Comparison of ENCODE assay signal across 10 cellular contexts in the genomic region with DNA sequence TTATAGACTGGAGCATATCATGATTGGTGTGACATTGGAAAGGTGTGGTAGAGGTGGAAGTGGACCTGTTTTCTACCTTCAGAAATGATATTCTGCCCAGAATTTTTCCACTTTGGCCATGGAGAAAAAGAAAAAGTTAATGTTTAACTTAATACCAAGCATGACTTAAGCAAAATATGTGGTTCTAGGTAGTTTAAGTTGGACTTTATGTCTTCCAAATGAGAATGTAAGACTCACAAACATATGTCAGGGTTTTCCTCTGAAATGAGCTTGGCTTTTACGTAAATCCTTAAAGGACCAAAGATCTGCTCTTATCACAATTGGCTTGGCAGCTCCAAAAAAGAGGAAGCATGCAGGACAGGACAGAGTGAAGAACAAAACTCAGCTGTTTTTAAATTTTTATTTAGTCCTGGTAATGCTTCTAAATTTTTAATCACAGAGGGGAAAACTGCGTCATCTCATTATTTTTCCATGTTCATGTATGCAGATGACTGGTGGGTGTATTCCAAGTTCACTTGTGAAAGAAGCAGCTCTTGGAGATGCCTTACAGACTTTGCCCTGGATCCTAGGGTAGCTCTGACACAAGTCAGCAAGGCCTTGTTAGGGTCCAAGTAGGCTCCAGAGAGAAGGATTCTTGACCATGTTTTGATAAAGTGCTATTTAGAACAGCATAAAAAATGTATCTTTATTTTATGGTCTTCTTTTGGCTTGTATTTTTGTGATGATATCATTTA.
DNase-seq lines count a peak whose midpoint lies in the region; ATAC-seq and TF ChIP-seq lines count a peak whose summit lies in the region.
"Had no signal": no experiment of that assay in that cellular context is flagged by ENCODE, and none has a peak within 500 bp of the region (broad histone marks: within the 10 kb centered on the region; RNA-seq: fewer than 3 reads in every experiment).

No MANE protein-coding gene starts in this region.

- H3K27me3 Mint-ChIP-seq in activated naive CD4-positive, alpha-beta T cell treated with anti-CD3 and anti-CD28 coated beads, Interleukin-2, amount 10 ng/mL, durations not matched to agents 7 days and 5 days = no peaks in the 10 kb centered on the region
- peaks cover 7% of the 10 kb centered on the region for H3K27me3 Mint-ChIP-seq in activated naive CD8-positive, alpha-beta T cell treated with anti-CD3 and anti-CD28 coated beads for 36 hours
- H3K27me3 Mint-ChIP-seq: activated naive CD8-positive, alpha-beta T cell treated with anti-CD3 and anti-CD28 coated beads, Interleukin-2, amount 50 U/mL, for 24 hours had no signal

- DNase-seq in Peyer's patch (no peak), gastrocnemius medialis (no peak), GM13976 (ENCODE audit: low spot score) (no peak)
- DNase-seq in effector CD8-positive, alpha-beta T cell (lab: John Stamatoyannopoulos, UW) = no peak
- no peak for DNase-seq in activated naive CD4-positive, alpha-beta T cell treated with anti-CD3 and anti-CD28 coated beads, Interleukin-2, amount 10 ng/mL, durations not matched to agents 7 days and 5 days
- DNase-seq in activated naive CD8-positive, alpha-beta T cell treated with anti-CD3 and anti-CD28 coated beads for 36 hours = no peak
- DNase-seq: activated naive CD8-positive, alpha-beta T cell treated with anti-CD3 and anti-CD28 coated beads, Interleukin-2, amount 50 U/mL, for 24 hours; BE2C had no signal

- CTCF ChIA-PET in activated naive CD4-positive, alpha-beta T cell treated with anti-CD3 and anti-CD28 coated beads, Interleukin-2, amount 10 ng/mL, durations not matched to agents 7 days and 5 days (lab: Charles Lee) = no interaction called here

- no peaks in the 10 kb centered on the region for H3K27me3 ChIP-seq in BLaER1 treated with 17β-estradiol and CSF1 and Interleukin-3, amounts not matched to agents 10 nM and 100 nM
- H3K27me3 ChIP-seq in Peyer's patch (no peaks in the 10 kb centered on the region), iPS-18a (ENCODE audit: control insufficient read depth, insufficient read depth, low read length) (no peaks in the 10 kb centered on the region), gastrocnemius medialis (no peaks in the 10 kb centered on the region)
- H3K27me3 ChIP-seq: BE2C had no signal

- peak overlapping the region in 4 of 10 experiments; percentile 19 to 45 (median 42); a peak in 3 of 20 replicates for H3K4me3 ChIP-seq in BLaER1 treated with 17β-estradiol and CSF1 and Interleukin-3, amounts not matched to agents 10 nM and 100 nM
- peak overlapping the region in 2 of 4 donors; percentile 46 to 48 for H3K4me3 ChIP-seq in Peyer's patch
- H3K4me3 ChIP-seq in iPS-18a (ENCODE audit: low read length) = peak overlapping the region; percentile 34
- H3K4me3 ChIP-seq in gastrocnemius medialis = peak overlapping the region; percentile 56 to 62 (median 58)

- no peaks in the 10 kb centered on the region for H3K9me3 Mint-ChIP-seq in activated naive CD4-positive, alpha-beta T cell treated with anti-CD3 and anti-CD28 coated beads, Interleukin-2, amount 10 ng/mL, durations not matched to agents 7 days and 5 days
- no peaks in the 10 kb centered on the region for H3K9me3 Mint-ChIP-seq in activated naive CD8-positive, alpha-beta T cell treated with anti-CD3 and anti-CD28 coated beads for 36 hours
- H3K9me3 Mint-ChIP-seq: activated naive CD8-positive, alpha-beta T cell treated with anti-CD3 and anti-CD28 coated beads, Interleukin-2, amount 50 U/mL, for 24 hours had no signal

- no peak overlapping the region for H3K27ac Mint-ChIP-seq in activated naive CD4-positive, alpha-beta T cell treated with anti-CD3 and anti-CD28 coated beads, Interleukin-2, amount 10 ng/mL, durations not matched to agents 7 days and 5 days
- no peak overlapping the region for H3K27ac Mint-ChIP-seq in activated naive CD8-positive, alpha-beta T cell treated with anti-CD3 and anti-CD28 coated beads for 36 hours
- H3K27ac Mint-ChIP-seq: activated naive CD8-positive, alpha-beta T cell treated with anti-CD3 and anti-CD28 coated beads, Interleukin-2, amount 50 U/mL, for 24 hours had no signal

- intact Hi-C loops in gastrocnemius medialis (cut with DNase I; ENCODE audit: low total_unique reads) = loop anchor here (5.0 to 10.0 kb wide), 3 partner anchors 35 to 913 kb away; a partner anchor contains a TSS

- no peaks in the 10 kb centered on the region for H3K9me3 ChIP-seq in BLaER1 treated with 17β-estradiol and CSF1 and Interleukin-3, amounts not matched to agents 10 nM and 100 nM (replicated peaks in 1 of 11)
- no peaks in the 10 kb centered on the region for H3K9me3 ChIP-seq in Peyer's patch
- no peaks in the 10 kb centered on the region for H3K9me3 ChIP-seq in iPS-18a (ENCODE audit: control insufficient read depth, low read depth, low read length)
- H3K9me3 ChIP-seq in gastrocnemius medialis = no peaks in the 10 kb centered on the region
- H3K9me3 ChIP-seq: BE2C had no signal

- no peaks in the 10 kb centered on the region for H3K36me3 Mint-ChIP-seq in activated naive CD4-positive, alpha-beta T cell treated with anti-CD3 and anti-CD28 coated beads, Interleukin-2, amount 10 ng/mL, durations not matched to agents 7 days and 5 days
- no peaks in the 10 kb centered on the region for H3K36me3 Mint-ChIP-seq in activated naive CD8-positive, alpha-beta T cell treated with anti-CD3 and anti-CD28 coated beads for 36 hours

- TF ChIP-seq CTCF in Peyer's patch (IDR thresholded peaks at IDR 0.05) = no peak
- no peak for TF ChIP-seq CTCF in gastrocnemius medialis (IDR thresholded peaks at IDR 0.05 in 4 of 5, conservative IDR thresholded peaks at IDR 0.05 in 1 of 5)
- TF ChIP-seq CTCF in GM13976 (IDR thresholded peaks at IDR 0.05; ENCODE audit: borderline replicate concordance, control extremely low read depth, extremely low read depth, insufficient read depth, missing control alignments) = no peak

- H3K36me3 ChIP-seq in BLaER1 treated with 17β-estradiol and CSF1 and Interleukin-3, amounts not matched to agents 10 nM and 100 nM = no peaks in the 10 kb centered on the region
- H3K36me3 ChIP-seq in Peyer's patch (no peaks in the 10 kb centered on the region), iPS-18a (ENCODE audit: control insufficient read depth, low read depth, low read length) (no peaks in the 10 kb centered on the region), gastrocnemius medialis (no peaks in the 10 kb centered on the region)
- H3K36me3 ChIP-seq: BE2C had no signal

- peak overlapping the region in 2 of 11 experiments; percentile 43 to 61; a peak in 1 of 22 replicates for H3K9ac ChIP-seq in BLaER1 treated with 17β-estradiol and CSF1 and Interleukin-3, amounts not matched to agents 10 nM and 100 nM
- H3K9ac ChIP-seq in iPS-18a (ENCODE audit: low read length) = no peak overlapping the region

- peak overlapping the region in 10 of 11 experiments; percentile 25 to 71 (median 54); a peak in 14 of 22 replicates for H3K4me2 ChIP-seq in BLaER1 treated with 17β-estradiol and CSF1 and Interleukin-3, amounts not matched to agents 10 nM and 100 nM

- H3K4me3 Mint-ChIP-seq in activated naive CD4-positive, alpha-beta T cell treated with anti-CD3 and anti-CD28 coated beads, Interleukin-2, amount 10 ng/mL, durations not matched to agents 7 days and 5 days = no peak overlapping the region
- no peak overlapping the region for H3K4me3 Mint-ChIP-seq in activated naive CD8-positive, alpha-beta T cell treated with anti-CD3 and anti-CD28 coated beads for 36 hours

- in situ Hi-C loops in gastrocnemius medialis (cut with MboI; ENCODE audit: low sequenced_read_pairs in 4 of 4) = no loop called here
- in situ Hi-C loops in GM13976 (cut with MboI; ENCODE audit: low sequenced_read_pairs, unreplicated experiment) = no loop called here

- TF ChIP-seq POLR2A in Peyer's patch (IDR thresholded peaks at IDR 0.05) (no peak), gastrocnemius medialis (IDR thresholded peaks at IDR 0.05) (no peak)

- peaks cover 5% of the 10 kb centered on the region for H3K4me1 Mint-ChIP-seq in activated naive CD4-positive, alpha-beta T cell treated with anti-CD3 and anti-CD28 coated beads, Interleukin-2, amount 10 ng/mL, durations not matched to agents 7 days and 5 days
- peaks cover 2% of the 10 kb centered on the region for H3K4me1 Mint-ChIP-seq in activated naive CD8-positive, alpha-beta T cell treated with anti-CD3 and anti-CD28 coated beads for 36 hours

- no peak for ATAC-seq in gastrocnemius medialis

- peaks cover 0 to 24% (median 11%) of the 10 kb centered on the region in 10 experiments; a peak in 13 of 20 replicates for H3K4me1 ChIP-seq in BLaER1 treated with 17β-estradiol and CSF1 and Interleukin-3, amounts not matched to agents 10 nM and 100 nM
- H3K4me1 ChIP-seq in Peyer's patch = peaks cover 0 to 7% (median 2%) of the 10 kb centered on the region in 4 donors
- peaks cover 60% of the 10 kb centered on the region for H3K4me1 ChIP-seq in iPS-18a (ENCODE audit: control insufficient read depth, low read depth, low read length)
- H3K4me1 ChIP-seq in gastrocnemius medialis = peaks cover 16 to 33% of the 10 kb centered on the region in 2 donors
- H3K4me1 ChIP-seq: BE2C had no signal

- no peaks in the 10 kb centered on the region for H4K20me1 ChIP-seq in BLaER1 treated with 17β-estradiol and CSF1 and Interleukin-3, amounts not matched to agents 10 nM and 100 nM

- H3K27ac ChIP-seq in BLaER1 treated with 17β-estradiol and CSF1 and Interleukin-3, amounts not matched to agents 10 nM and 100 nM = 0 out of 22 replicates have a peak overlapping the region, but pooled peaks of 1 of the 11 experiments have one; percentile 35
- peak overlapping the region in 3 of 4 donors; percentile 1 to 64 (median 26) for H3K27ac ChIP-seq in Peyer's patch
- H3K27ac ChIP-seq in iPS-18a (ENCODE audit: low read length) = peak overlapping the region; percentile 48
- H3K27ac ChIP-seq in gastrocnemius medialis = peak overlapping the region; percentile 86 to 90 (median 88)
